Comparison of ENCODE assay signal across 1 cellular context in the genomic region with DNA sequence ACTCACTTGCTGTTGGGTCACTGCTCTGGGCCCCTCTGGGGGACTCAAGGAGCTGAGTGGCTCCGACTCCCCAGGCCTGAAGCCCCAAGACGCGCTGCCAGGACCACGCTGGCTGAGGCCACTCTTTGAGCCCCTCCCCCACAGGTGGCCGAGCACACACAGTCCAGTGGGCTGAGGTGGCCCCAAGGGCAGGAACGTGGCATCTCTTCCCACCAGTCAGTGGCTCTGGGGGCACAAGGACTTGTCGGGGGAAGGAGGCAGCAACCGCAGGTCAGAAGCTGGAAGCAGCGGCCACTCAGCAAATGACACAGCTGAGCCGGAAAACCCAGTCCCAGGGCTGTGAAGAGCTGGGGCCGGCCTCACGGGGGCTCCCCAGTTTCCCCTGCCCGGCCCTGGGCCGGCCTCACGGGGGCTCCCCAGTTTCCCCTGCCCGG.
TF ChIP-seq lines count a peak whose summit lies in the region.

No MANE protein-coding gene starts in this region.

TF ChIP-seq in GM12878, 131 proteins besides CTCF, POLR2A, EP300 and RAD21 (continued from another document):
- TF ChIP-seq CEBPZ (IDR thresholded peaks at IDR 0.05; ENCODE audit: low read depth, low read length) (no peak), CHD2 (IDR thresholded peaks at IDR 0.05; ENCODE audit: borderline replicate concordance, low read depth, low read length) (no peak), ATF7 (IDR thresholded peaks at IDR 0.05; ENCODE audit: low read depth) (no peak), ZNF384 (IDR thresholded peaks at IDR 0.05; ENCODE audit: borderline replicate concordance, low read depth, low read length) (no peak), HDGF (IDR thresholded peaks at IDR 0.05) (no peak)
- TF ChIP-seq, protein P1, sequence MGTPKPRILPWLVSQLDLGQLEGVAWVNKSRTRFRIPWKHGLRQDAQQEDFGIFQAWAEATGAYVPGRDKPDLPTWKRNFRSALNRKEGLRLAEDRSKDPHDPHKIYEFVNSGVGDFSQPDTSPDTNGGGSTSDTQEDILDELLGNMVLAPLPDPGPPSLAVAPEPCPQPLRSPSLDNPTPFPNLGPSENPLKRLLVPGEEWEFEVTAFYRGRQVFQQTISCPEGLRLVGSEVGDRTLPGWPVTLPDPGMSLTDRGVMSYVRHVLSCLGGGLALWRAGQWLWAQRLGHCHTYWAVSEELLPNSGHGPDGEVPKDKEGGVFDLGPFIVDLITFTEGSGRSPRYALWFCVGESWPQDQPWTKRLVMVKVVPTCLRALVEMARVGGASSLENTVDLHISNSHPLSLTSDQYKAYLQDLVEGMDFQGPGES (IDR thresholded peaks at IDR 0.05), result no peak
